Comparison of ENCODE assay signal across 28 cellular contexts in genomic region chr16:10225653-10226052, GRCh38. TPM values are rescaled to one million over a fixed set of nuclear protein-coding genes. Genes with fewer than 3 reads are reported as not detected.
"Had no signal": no experiment of that assay in that cellular context is flagged by ENCODE, and none has a peak within 500 bp of the region (broad histone marks: within the 10 kb centered on the region; RNA-seq: fewer than 3 reads in every experiment).

No MANE protein-coding gene starts in this region.

- H3K4me1 ChIP-seq: esophagus muscularis mucosa, foreskin keratinocyte, gastroesophageal sphincter, left lung, lower lobe of right lung had no signal

- H3K27ac Mint-ChIP-seq: mesothelial cell of epicardium; naive thymus-derived CD8-positive, alpha-beta T cell had no signal

- H3K9me3 ChIP-seq: esophagus muscularis mucosa, gastroesophageal sphincter, heart right ventricle, left lung, lower lobe of right lung, mucosa of descending colon had no signal

- H3K27me3 ChIP-seq: foreskin keratinocyte had no signal

- ATAC-seq: foreskin keratinocyte; gastroesophageal sphincter; heart right ventricle; left cardiac atrium; left lung; left ventricle myocardium superior; lower lobe of right lung; mucosa of descending colon; naive thymus-derived CD8-positive, alpha-beta T cell had no signal

- H3K4me3 Mint-ChIP-seq: mesothelial cell of epicardium; naive thymus-derived CD8-positive, alpha-beta T cell had no signal

- H3K27ac ChIP-seq: coronary artery, esophagus muscularis mucosa, foreskin keratinocyte, gastroesophageal sphincter, heart right ventricle, left lung, lower lobe of right lung had no signal

- FAIRE-seq: endothelial cell of umbilical vein, frontal cortex, islet of Langerhans, keratinocyte had no signal

- H3K36me3 ChIP-seq: esophagus muscularis mucosa, gastroesophageal sphincter, heart right ventricle, left lung, lower lobe of right lung had no signal

- H3K36me3 Mint-ChIP-seq: mesothelial cell of epicardium, naive B cell had no signal

- DNase-seq: dermis blood vessel endothelial cell; dorsolateral prefrontal cortex; effector CD4-positive, alpha-beta T cell; effector memory CD4-positive, alpha-beta T cell; foreskin keratinocyte; glutamatergic neuron; head of caudate nucleus; heart right ventricle; hippocampal formation; left cardiac atrium; left lung; left ventricle myocardium superior; lower lobe of right lung; mesenchymal stem cell; mucosa of descending colon; naive B cell; naive thymus-derived CD8-positive, alpha-beta T cell had no signal

- H3K4me3 ChIP-seq: coronary artery, dorsolateral prefrontal cortex, esophagus muscularis mucosa, gastroesophageal sphincter, heart right ventricle, left lung, lower lobe of right lung, mucosa of descending colon had no signal

- H3K9me3 Mint-ChIP-seq: mesothelial cell of epicardium had no signal

RNA-seq across cellular contexts. Expression of gene GRIN2A, which starts 43.4 kb away (rescaled TPM):
- total RNA-seq: dermis blood vessel endothelial cell; endothelial cell of umbilical vein; epithelial cell of proximal tubule; foreskin keratinocyte; lung microvascular endothelial cell; myocyte; naive thymus-derived CD8-positive, alpha-beta T cell had no signal
- polyA plus RNA-seq: endothelial cell of umbilical vein; foreskin keratinocyte; naive thymus-derived CD8-positive, alpha-beta T cell had no signal
